26 cellular contexts compared by ENCODE assay signal in genomic region chr3:159252274-159252673, GRCh38.
DNase-seq lines count a peak whose midpoint lies in the region; FAIRE-seq and TF ChIP-seq lines count a peak whose summit lies in the region.
"Had no signal": no experiment of that assay in that cellular context is flagged by ENCODE, and none has a peak within 500 bp of the region (broad histone marks: within the 10 kb centered on the region; RNA-seq: fewer than 3 reads in every experiment).

No MANE protein-coding gene starts in this region.

- FAIRE-seq in astrocyte (lab: Jason Lieb, UNC), result no peak
- FAIRE-seq: GM12878 had no signal

- H3K27me3 ChIP-seq in astrocyte (ENCODE audit: insufficient read depth, low read length), result no peaks in the 10 kb centered on the region
- no peaks in the 10 kb centered on the region for H3K27me3 ChIP-seq in thyroid gland
- H3K27me3 ChIP-seq: body of pancreas, left lung, uterus had no signal

- intact Hi-C loops in thyroid gland (cut with DNase I), result loop anchor here (10.0 kb wide), 1 partner anchor 553 kb away; no protein-coding TSS in a partner anchor

- H3K27me3 Mint-ChIP-seq in astrocyte (ENCODE audit: low read depth, unreplicated experiment), result peaks cover 15% of the 10 kb centered on the region
- H3K27me3 Mint-ChIP-seq: effector memory CD8-positive, alpha-beta T cell had no signal

- CTCF ChIA-PET in HEK293T (lab: Yijun Ruan, JAX), result interaction anchor here (1.1 kb wide), 1 partner anchor 406 kb away, joined by 3 read pairs; no protein-coding TSS in a partner anchor

- no peaks in the 10 kb centered on the region for H3K79me2 ChIP-seq in astrocyte (ENCODE audit: insufficient read depth, low read length)

- no peak for TF ChIP-seq POLR2A in thyroid gland (IDR thresholded peaks at IDR 0.05)

- H3K9me3 Mint-ChIP-seq in astrocyte (ENCODE audit: unreplicated experiment), result peaks cover 2% of the 10 kb centered on the region

- H3K9me3 ChIP-seq in astrocyte (ENCODE audit: insufficient read depth, low read depth, low read length) (no peaks in the 10 kb centered on the region), thyroid gland (no peaks in the 10 kb centered on the region)

- no peak overlapping the region for H2AFZ ChIP-seq in astrocyte (ENCODE audit: low read depth, low read length)

- TF ChIP-seq CTCF in AG10803 (conservative IDR thresholded peaks at IDR 0.05; ENCODE audit: low read length) (no peak), astrocyte (IDR thresholded peaks at IDR 0.05; ENCODE audit: insufficient read depth, low read depth, low read length) (no peak), fibroblast of villous mesenchyme (IDR thresholded peaks at IDR 0.05; ENCODE audit: insufficient read depth, low read depth, low read length) (no peak), thyroid gland (IDR thresholded peaks at IDR 0.05) (no peak)

- H4K20me1 ChIP-seq in astrocyte (ENCODE audit: insufficient read depth, low read length), result no peaks in the 10 kb centered on the region

- no peak overlapping the region for H3K9ac ChIP-seq in astrocyte (ENCODE audit: low read length)

- H3K4me2 ChIP-seq in astrocyte (ENCODE audit: low read length), result peak overlapping the region; percentile 47

- H3K36me3 ChIP-seq in astrocyte (ENCODE audit: insufficient read depth, low read length) (no peaks in the 10 kb centered on the region), thyroid gland (no peaks in the 10 kb centered on the region)
- H3K36me3 ChIP-seq: left lung, suprapubic skin, uterus had no signal

- H3K4me3 Mint-ChIP-seq in astrocyte (ENCODE audit: unreplicated experiment), result no peak overlapping the region
- H3K4me3 Mint-ChIP-seq: activated T-cell treated with anti-CD3 and anti-CD28 coated beads, Interleukin-2, amount 50 U/mL, for 4 hours; CD4-positive, alpha-beta memory T cell; effector memory CD8-positive, alpha-beta T cell; nephron; stimulated activated effector memory CD8-positive, alpha-beta T cell treated with anti-CD3 and anti-CD28 coated beads, Interleukin-12 subunit alpha, Interleukin-12 subunit beta, amount 100 ng/mL, for 72 hours; T-cell had no signal

- H3K27ac ChIP-seq in astrocyte (ENCODE audit: low read depth, low read length) (peak overlapping the region; percentile 47), thyroid gland (no peak overlapping the region)
- H3K27ac ChIP-seq: body of pancreas, left lung, suprapubic skin, uterus had no signal

- DNase-seq in AG10803 (ENCODE audit: low read depth) (peak; percentile 76), HS-5 (ENCODE audit: low read depth) (peak; percentile 86), astrocyte (ENCODE audit: low read depth) (peak; percentile 80), fibroblast of villous mesenchyme (ENCODE audit: low read depth) (peak; percentile 45), HEK293T (ENCODE audit: extremely low spot score) (no peak), thyroid gland (no peak), NCI-H1436 (lab: John Stamatoyannopoulos, UW) (no peak)
- no peak for DNase-seq in stimulated activated CD4-positive, alpha-beta T cell treated with anti-CD3 and anti-CD28 coated beads, Interleukin-2, amount 100 ng/mL, for 48 hours
- DNase-seq: activated CD4-positive, alpha-beta T cell treated with anti-CD3 and anti-CD28 coated beads for 1 hour; activated naive CD4-positive, alpha-beta T cell treated with anti-CD3 and anti-CD28 coated beads, Interleukin-2, amount 50 U/mL, for 16 hours; activated T-cell treated with anti-CD3 and anti-CD28 coated beads, Interleukin-2, amount 50 U/mL, for 4 hours; body of pancreas; CD4-positive, alpha-beta memory T cell; DMS153; effector memory CD8-positive, alpha-beta T cell; left lung; NCI-H1092; NCI-H2029; stimulated activated CD4-positive, alpha-beta T cell treated with anti-CD3 and anti-CD28 coated beads, Interleukin-1b, Interleukin-23, amount 100 ng/mL, for 48 hours; T-cell; uterus had no signal

- 54 to 81% methylated on average over 1 of the region's 1 CpG for WGBS in thyroid gland, 2 donors

- POLR2A ChIA-PET in HEK293T (lab: Yijun Ruan, JAX), result no interaction called here

- H3K36me3 Mint-ChIP-seq in astrocyte (ENCODE audit: low read depth, unreplicated experiment), result no peaks in the 10 kb centered on the region
- H3K36me3 Mint-ChIP-seq: CD4-positive, alpha-beta memory T cell; stimulated activated effector memory CD8-positive, alpha-beta T cell treated with anti-CD3 and anti-CD28 coated beads, Interleukin-12 subunit alpha, Interleukin-12 subunit beta, amount 100 ng/mL, for 72 hours; T-cell had no signal

- H3K4me1 ChIP-seq in astrocyte (ENCODE audit: insufficient read depth, low read length), result peaks cover 4% of the 10 kb centered on the region
- H3K4me1 ChIP-seq in thyroid gland, result no peaks in the 10 kb centered on the region
- H3K4me1 ChIP-seq: left lung, suprapubic skin, uterus had no signal

- H3K4me3 ChIP-seq in AG10803 (ENCODE audit: low read length) (no peak overlapping the region), astrocyte (ENCODE audit: insufficient read depth, low read depth, low read length) (no peak overlapping the region), fibroblast of villous mesenchyme (ENCODE audit: low read depth, low read length) (no peak overlapping the region), thyroid gland (replicated peaks in 1 of 3) (no peak overlapping the region)
- H3K4me3 ChIP-seq: body of pancreas, GM12878, left lung, suprapubic skin, uterus had no signal

- no peak overlapping the region for H3K27ac Mint-ChIP-seq in astrocyte (ENCODE audit: unreplicated experiment)
- H3K27ac Mint-ChIP-seq: CD4-positive, alpha-beta memory T cell; effector memory CD8-positive, alpha-beta T cell; nephron; progenitor cell of endocrine pancreas; stimulated activated effector memory CD8-positive, alpha-beta T cell treated with anti-CD3 and anti-CD28 coated beads, Interleukin-12 subunit alpha, Interleukin-12 subunit beta, amount 100 ng/mL, for 72 hours; T-cell had no signal

- H3K4me1 Mint-ChIP-seq in astrocyte (ENCODE audit: low read depth, unreplicated experiment), result peaks cover 9% of the 10 kb centered on the region
- H3K4me1 Mint-ChIP-seq: CD4-positive, alpha-beta memory T cell; nephron; stimulated activated effector memory CD8-positive, alpha-beta T cell treated with anti-CD3 and anti-CD28 coated beads, Interleukin-12 subunit alpha, Interleukin-12 subunit beta, amount 100 ng/mL, for 72 hours; T-cell had no signal

TF ChIP-seq in HEK293T, 16 proteins besides CTCF, POLR2A, EP300 and RAD21:
- TF ChIP-seq SUZ12 (IDR thresholded peaks at IDR 0.05), result no peak
- no peak for TF ChIP-seq TARDBP (IDR thresholded peaks at IDR 0.05)
- no peak for TF ChIP-seq NFRKB (IDR thresholded peaks at IDR 0.05)
- no peak for TF ChIP-seq FOXA1 (IDR thresholded peaks at IDR 0.05)
- TF ChIP-seq BHLHE40 (IDR thresholded peaks at IDR 0.05; ENCODE audit: borderline replicate concordance), result no peak
- no peak for TF ChIP-seq L3MBTL2 (conservative IDR thresholded peaks at IDR 0.05)
- TF ChIP-seq SP1 (IDR thresholded peaks at IDR 0.05), result no peak
- TF ChIP-seq ARNT (IDR thresholded peaks at IDR 0.05), result no peak
- no peak for TF ChIP-seq ZNF384 (IDR thresholded peaks at IDR 0.05)
- no peak for TF ChIP-seq CTBP1 (IDR thresholded peaks at IDR 0.05; ENCODE audit: borderline replicate concordance)
- TF ChIP-seq PKNOX1 (IDR thresholded peaks at IDR 0.05), result no peak
- no peak for TF ChIP-seq FOXK2 (IDR thresholded peaks at IDR 0.05)
- TF ChIP-seq FOXM1 (IDR thresholded peaks at IDR 0.05; ENCODE audit: borderline replicate concordance), result no peak
- TF ChIP-seq ELF4 (IDR thresholded peaks at IDR 0.05), result no peak
- TF ChIP-seq HDGF (IDR thresholded peaks at IDR 0.05; ENCODE audit: borderline replicate concordance), result no peak
- TF ChIP-seq LEF1 (IDR thresholded peaks at IDR 0.05; ENCODE audit: borderline replicate concordance), result no peak

Comparison
In these comparisons a context has a peak if more than half of its experiments do, and no peak if none do; other contexts are left out.
1. DNase-seq: peak in AG10803 (single experiment), HS-5 (single experiment), astrocyte (single experiment) and fibroblast of villous mesenchyme (single experiment); none in HEK293T (single experiment), thyroid gland (0 of 2), stimulated activated CD4-positive, alpha-beta T cell treated with anti-CD3 and anti-CD28 coated beads, Interleukin-2, amount 100 ng/mL, for 48 hours (0 of 2) and NCI-H1436 (single experiment).